ENCODE assay signal across 8 cellular contexts in genomic region chr4:54063224-54063623, GRCh38. TPM values are rescaled to one million over a fixed set of nuclear protein-coding genes. Genes with fewer than 3 reads are reported as not detected.
DNase-seq lines count a peak whose midpoint lies in the region; ATAC-seq, FAIRE-seq and TF ChIP-seq lines count a peak whose summit lies in the region.

No MANE protein-coding gene starts in this region.

- peak overlapping the region; percentile 87 to 100 for H3K4me3 Mint-ChIP-seq in activated T-cell treated with anti-CD3 and anti-CD28 coated beads, Interleukin-2, amount 50 U/mL, for 72 hours
- H3K4me3 Mint-ChIP-seq in T-helper 1 cell treated with Interleukin-12 subunit alpha and Interleukin-12 subunit beta and Interleukin-4 antibody, amounts not matched to agents 30 μg/mL and 1 μg/mL, for 36 hours, result peak overlapping the region; percentile 95

- no peaks in the 10 kb centered on the region for H3K27me3 ChIP-seq in esophagus squamous epithelium
- no peaks in the 10 kb centered on the region for H3K27me3 ChIP-seq in pancreas

- peak overlapping the region; percentile 99 for H3K27ac Mint-ChIP-seq in activated T-cell treated with anti-CD3 and anti-CD28 coated beads, Interleukin-2, amount 50 U/mL, for 72 hours
- H3K27ac Mint-ChIP-seq in T-helper 1 cell treated with Interleukin-12 subunit alpha and Interleukin-12 subunit beta and Interleukin-4 antibody, amounts not matched to agents 30 μg/mL and 1 μg/mL, for 36 hours, result peak overlapping the region; percentile 94

- H3K9me3 Mint-ChIP-seq in activated T-cell treated with anti-CD3 and anti-CD28 coated beads, Interleukin-2, amount 50 U/mL, for 72 hours, result no peaks in the 10 kb centered on the region
- H3K9me3 Mint-ChIP-seq in T-helper 1 cell treated with Interleukin-12 subunit alpha and Interleukin-12 subunit beta and Interleukin-4 antibody, amounts not matched to agents 30 μg/mL and 1 μg/mL, for 36 hours, result no peaks in the 10 kb centered on the region

- H3K9me3 ChIP-seq in esophagus squamous epithelium (no peaks in the 10 kb centered on the region), pancreas (no peaks in the 10 kb centered on the region)

- H3K27ac ChIP-seq in esophagus squamous epithelium (peak overlapping the region; percentile 95 to 98 (median 97)), pancreas (peak overlapping the region in 3 of 4 donors; percentile 88 to 95 (median 94))

- intact Hi-C loops in esophagus squamous epithelium (cut with DNase I) (no loop called here), pancreas (cut with DNase I) (no loop called here)

- no peaks in the 10 kb centered on the region for H3K36me3 ChIP-seq in esophagus squamous epithelium
- no peaks in the 10 kb centered on the region for H3K36me3 ChIP-seq in pancreas

- peak in 1 of 2 donors; percentile 7 for DNase-seq in activated T-cell treated with anti-CD3 and anti-CD28 coated beads, Interleukin-2, amount 50 U/mL, for 72 hours
- DNase-seq in activated T-cell treated with anti-CD3 and anti-CD28 coated beads, Interleukin-2, amount 50 U/mL, for 1 hour, result no peak
- no peak for DNase-seq in esophagus squamous epithelium (lab: John Stamatoyannopoulos, UW)
- no peak for DNase-seq in pancreas
- DNase-seq in DMS153 treated with DMSO at 0.1 percent for 48 hours (lab: John Stamatoyannopoulos, UW; ENCODE audit: unreplicated experiment), result no peak

- peak overlapping the region; percentile 93 to 98 (median 95) for H3K4me3 ChIP-seq in esophagus squamous epithelium
- H3K4me3 ChIP-seq in pancreas, result peak overlapping the region; percentile 79 to 90 (median 85)

- H3K27me3 Mint-ChIP-seq in activated T-cell treated with anti-CD3 and anti-CD28 coated beads, Interleukin-2, amount 50 U/mL, for 72 hours (ENCODE audit: low read depth), result no peaks in the 10 kb centered on the region
- peaks cover 4% of the 10 kb centered on the region for H3K27me3 Mint-ChIP-seq in T-helper 1 cell treated with Interleukin-12 subunit alpha and Interleukin-12 subunit beta and Interleukin-4 antibody, amounts not matched to agents 30 μg/mL and 1 μg/mL, for 36 hours (ENCODE audit: low read depth)

- peaks cover 57% of the 10 kb centered on the region for H3K4me1 Mint-ChIP-seq in activated T-cell treated with anti-CD3 and anti-CD28 coated beads, Interleukin-2, amount 50 U/mL, for 72 hours (ENCODE audit: low read depth)
- H3K4me1 Mint-ChIP-seq in T-helper 1 cell treated with Interleukin-12 subunit alpha and Interleukin-12 subunit beta and Interleukin-4 antibody, amounts not matched to agents 30 μg/mL and 1 μg/mL, for 36 hours (ENCODE audit: low read depth), result peaks cover 32% of the 10 kb centered on the region

- no peak for TF ChIP-seq CTCF in esophagus squamous epithelium (IDR thresholded peaks at IDR 0.05)
- TF ChIP-seq CTCF in pancreas (IDR thresholded peaks at IDR 0.05), result no peak

- peaks cover 0 to 1% of the 10 kb centered on the region in 2 donors for H3K36me3 Mint-ChIP-seq in activated T-cell treated with anti-CD3 and anti-CD28 coated beads, Interleukin-2, amount 50 U/mL, for 72 hours (ENCODE audit: insufficient read depth in 2 of 2)
- peaks cover 18% of the 10 kb centered on the region for H3K36me3 Mint-ChIP-seq in T-helper 1 cell treated with Interleukin-12 subunit alpha and Interleukin-12 subunit beta and Interleukin-4 antibody, amounts not matched to agents 30 μg/mL and 1 μg/mL, for 36 hours (ENCODE audit: low read depth)

- TF ChIP-seq POLR2A in esophagus squamous epithelium (IDR thresholded peaks at IDR 0.05), result no peak

- FAIRE-seq in pancreas (lab: Jason Lieb, UNC), result no peak

- H3K4me1 ChIP-seq in esophagus squamous epithelium, result peaks cover 28 to 80% (median 54%) of the 10 kb centered on the region in 3 donors
- peaks cover 20 to 46% (median 30%) of the 10 kb centered on the region in 3 donors for H3K4me1 ChIP-seq in pancreas

- peak; percentile 15 to 22 for ATAC-seq in activated T-cell treated with anti-CD3 and anti-CD28 coated beads, Interleukin-2, amount 50 U/mL, for 72 hours (replicated peaks in 1 of 2)
- peak in 2 of 4 donors; percentile 7 to 11 for ATAC-seq in pancreas
- ATAC-seq in HG02642 (IDR thresholded peaks at IDR 0.05; ENCODE audit: poor library complexity, unreplicated experiment), result no peak
- ATAC-seq in GM18498 (IDR thresholded peaks at IDR 0.05; ENCODE audit: unreplicated experiment), result no peak

- WGBS in esophagus squamous epithelium, 2 donors, result 0 to 1% methylated on average over 4 of the region's 4 CpGs
- 1% methylated on average over 4 of the region's 4 CpGs for WGBS in pancreas, 2 donors

RNA-seq across cellular contexts. Expression of gene CHIC2, which starts 1.2 kb away (rescaled TPM):
- 10 to 100 TPM; 22.9 to 31.1 TPM for total RNA-seq in activated T-cell treated with anti-CD3 and anti-CD28 coated beads, Interleukin-2, amount 50 U/mL, for 72 hours
- total RNA-seq in esophagus squamous epithelium (10 to 100 TPM; 40.4 to 56.0 (median 44.7) TPM), pancreas (10 to 100 TPM in 1 of 6 donors, 1 to 10 TPM in 5; 3.9 to 11.5 (median 7.0) TPM)
- polyA plus RNA-seq in pancreas, result 1 to 10 TPM; 6.9 to 7.5 TPM

RNA-seq across cellular contexts. Expression of gene GSX2, which starts 36.7 kb away (rescaled TPM):
- total RNA-seq in activated T-cell treated with anti-CD3 and anti-CD28 coated beads, Interleukin-2, amount 50 U/mL, for 72 hours, result not detected
- total RNA-seq in esophagus squamous epithelium (not detected), pancreas (not detected)
- polyA plus RNA-seq in pancreas, result not detected

Comparison
In these comparisons a context has a peak if more than half of its experiments do, and no peak if none do; other contexts are left out.
1. ATAC-seq: peak in activated T-cell treated with anti-CD3 and anti-CD28 coated beads, Interleukin-2, amount 50 U/mL, for 72 hours (2 of 2); none in HG02642 (single experiment) and GM18498 (single experiment).